In genomic region chr14:24439257-24439656, GRCh38 we compare ENCODE assay signal across 1 cellular context.
TF ChIP-seq lines count a peak whose summit lies in the region.

No MANE protein-coding gene starts in this region.

TF ChIP-seq in K562, 482 proteins besides CTCF, POLR2A, EP300 and RAD21:
- TF ChIP-seq ZNF79 (CRISPR knock-in tag; IDR thresholded peaks at IDR 0.05; ENCODE audit: low read depth) (no peak), POLR2AphosphoS5 (IDR thresholded peaks at IDR 0.05; ENCODE audit: control insufficient read depth, insufficient read depth, low read depth, low read length) (peak; percentile 5; the same call in 1 of the 2 replicates)
